In the genomic region with DNA sequence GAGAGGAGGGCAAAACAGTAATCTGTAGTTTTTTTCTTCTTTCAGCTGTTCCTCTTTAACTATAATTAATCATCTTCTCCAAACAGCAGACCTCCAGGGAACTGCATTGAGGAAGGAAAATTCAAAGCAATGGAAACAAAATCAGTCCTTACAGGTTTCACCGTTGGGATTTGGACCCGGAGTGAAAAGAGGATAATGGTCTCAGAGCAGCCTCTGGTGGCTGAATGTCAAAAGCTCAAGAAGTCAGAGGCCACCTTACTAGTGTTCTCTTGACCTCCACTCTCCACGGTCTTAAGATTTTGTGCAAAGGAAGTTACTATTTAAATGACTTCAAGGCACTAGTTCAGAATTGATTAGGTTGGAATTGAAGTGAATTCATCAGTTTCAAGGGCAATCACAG, we compare ENCODE assay signal across 8 cellular contexts. TPM values are rescaled to one million over a fixed set of nuclear protein-coding genes. Genes with fewer than 3 reads are reported as not detected.
DNase-seq lines count a peak whose midpoint lies in the region; ATAC-seq and TF ChIP-seq lines count a peak whose summit lies in the region.

No MANE protein-coding gene starts in this region.

- H3K4me1 Mint-ChIP-seq in Calu3 (ENCODE audit: low read depth, unreplicated experiment): peaks cover 22% of the 10 kb centered on the region

- H3K36me3 ChIP-seq in mammary epithelial cell (ENCODE audit: insufficient read depth, low read length): no peaks in the 10 kb centered on the region

- no peaks in the 10 kb centered on the region for H3K9me3 Mint-ChIP-seq in Calu3 (ENCODE audit: low read depth, unreplicated experiment)

- no peaks in the 10 kb centered on the region for H3K27me3 Mint-ChIP-seq in Calu3 (ENCODE audit: unreplicated experiment)

- peak overlapping the region; percentile 75 for H3K27ac Mint-ChIP-seq in Calu3 (ENCODE audit: unreplicated experiment)

- H3K4me3 ChIP-seq in mammary epithelial cell (replicated peaks in 1 of 3; ENCODE audit: insufficient read depth in 1 of 3, low read depth in 2 of 3, low read length in 3 of 3): no peak overlapping the region

- H3K27ac ChIP-seq in mammary epithelial cell (ENCODE audit: insufficient read depth, low read depth, low read length): peak overlapping the region; percentile 98

- no peak overlapping the region for H3K9ac ChIP-seq in mammary epithelial cell (ENCODE audit: insufficient read depth, low read length)

- H3K4me3 Mint-ChIP-seq in Calu3 (ENCODE audit: low read depth, unreplicated experiment): peak overlapping the region; percentile 28

- TF ChIP-seq CTCF in Calu3 (IDR thresholded peaks at IDR 0.05; ENCODE audit: unreplicated experiment) (peak; percentile 28), mammary epithelial cell (conservative IDR thresholded peaks at IDR 0.05 in 1 of 2, IDR thresholded peaks at IDR 0.05 in 1 of 2; ENCODE audit: extremely low read depth in 1 of 2, insufficient read depth in 1 of 2, low read depth in 1 of 2, low read length in 2 of 2) (peak; percentile 64 to 73), GM13976 (IDR thresholded peaks at IDR 0.05; ENCODE audit: borderline replicate concordance, control extremely low read depth, extremely low read depth, insufficient read depth, missing control alignments) (no peak)

- peaks cover 11% of the 10 kb centered on the region for H3K36me3 Mint-ChIP-seq in Calu3 (ENCODE audit: insufficient read depth, unreplicated experiment)

- no peaks in the 10 kb centered on the region for H3K27me3 ChIP-seq in mammary epithelial cell (ENCODE audit: insufficient read depth, low read length)

- 4% methylated on average over 3 of the region's 3 CpGs for WGBS in mammary epithelial cell (ENCODE audit: low coverage, missing lambda C conversion rate)

- peak overlapping the region; percentile 51 for H3K4me2 ChIP-seq in mammary epithelial cell (ENCODE audit: insufficient read depth, low read depth, low read length)

- dilution Hi-C loops in mammary epithelial cell (cut with HindIII; ENCODE audit: low sequenced_read_pairs): no loop called here

- DNase-seq in Calu3 (peak; percentile 56), NCI-H1417 (lab: John Stamatoyannopoulos, UW) (peak; percentile 46 to 85 (median 48)), mammary epithelial cell (peak; percentile 46), medulla oblongata (ENCODE audit: extremely low spot score) (peak; percentile 68), GM13976 (ENCODE audit: low spot score) (no peak)
- DNase-seq in activated CD4-positive, CD25-positive, alpha-beta regulatory T cell (lab: John Stamatoyannopoulos, UW): no peak

- CTCF ChIA-PET in Calu3 (lab: Charles Lee) (interaction anchor here (0.6 to 1.0 kb wide), 4 partner anchors 34 to 1631 kb away, joined by 3 to 7 read pairs (median 5); no protein-coding TSS in a partner anchor), mammary epithelial cell (lab: Charles Lee; ENCODE audit: low non-redundant PET) (no interaction called here)

- no peaks in the 10 kb centered on the region for H4K20me1 ChIP-seq in mammary epithelial cell (ENCODE audit: insufficient read depth, low read length)

- peaks cover 19% of the 10 kb centered on the region for H3K4me1 ChIP-seq in mammary epithelial cell (ENCODE audit: insufficient read depth, low read length)

- H2AFZ ChIP-seq in mammary epithelial cell (ENCODE audit: low read depth, low read length): no peak overlapping the region

- in situ Hi-C loops in mammary epithelial cell (cut with MboI; ENCODE audit: low sequenced_read_pairs in 2 of 2) (loop anchor here in 1 of 2 donors (25.0 kb wide), 1 partner anchor 449 kb away; no protein-coding TSS in a partner anchor), GM13976 (cut with MboI; ENCODE audit: low sequenced_read_pairs, unreplicated experiment) (no loop called here)

- H3K79me2 ChIP-seq in mammary epithelial cell (ENCODE audit: insufficient read depth, low read length): no peaks in the 10 kb centered on the region

- BruUV-seq in Calu3 (replicated peaks; lab: Mats Ljungman, UMichigan) (no TSS peak), mammary epithelial cell (replicated peaks; lab: Mats Ljungman, UMichigan) (no TSS peak)

- ATAC-seq in GM19467 (IDR thresholded peaks at IDR 0.05; ENCODE audit: unreplicated experiment) (no peak), HG03378 (IDR thresholded peaks at IDR 0.05; ENCODE audit: unreplicated experiment) (no peak)

- intact Hi-C loops in Calu3 (cut with micrococcal nuclease; ENCODE audit: unreplicated experiment) (loop anchor here (1.0 to 5.0 kb wide), 3 partner anchors 309 to 446 kb away; no protein-coding TSS in a partner anchor), mammary epithelial cell (cut with micrococcal nuclease) (loop anchor here (1.0 to 10.0 kb wide), 8 partner anchors 38 to 464 kb away; no protein-coding TSS in a partner anchor)

- no peaks in the 10 kb centered on the region for H3K9me3 ChIP-seq in mammary epithelial cell (replicated peaks; ENCODE audit: insufficient read depth, low read length)

RNA-seq across cellular contexts. Expression of gene MID1, which starts 16.0 kb away (rescaled TPM):
- 70.5 and 85.6 TPM in 2 replicates for total RNA-seq in Calu3 (2022)
- 10 to 100 TPM; 19.5 to 26.5 TPM for total RNA-seq in mammary epithelial cell
- 15.9 TPM for polyA plus RNA-seq in mammary epithelial cell
- 26.2 TPM for polyA minus RNA-seq in mammary epithelial cell

Comparison
In these comparisons a context has a peak if more than half of its experiments do, and no peak if none do; other contexts are left out.
1. DNase-seq: peak in Calu3 (single experiment), NCI-H1417 (3 of 3), mammary epithelial cell (single experiment) and medulla oblongata (single experiment); none in activated CD4-positive, CD25-positive, alpha-beta regulatory T cell (0 of 4) and GM13976 (single experiment).